17 cellular contexts compared by ENCODE assay signal in the genomic region with DNA sequence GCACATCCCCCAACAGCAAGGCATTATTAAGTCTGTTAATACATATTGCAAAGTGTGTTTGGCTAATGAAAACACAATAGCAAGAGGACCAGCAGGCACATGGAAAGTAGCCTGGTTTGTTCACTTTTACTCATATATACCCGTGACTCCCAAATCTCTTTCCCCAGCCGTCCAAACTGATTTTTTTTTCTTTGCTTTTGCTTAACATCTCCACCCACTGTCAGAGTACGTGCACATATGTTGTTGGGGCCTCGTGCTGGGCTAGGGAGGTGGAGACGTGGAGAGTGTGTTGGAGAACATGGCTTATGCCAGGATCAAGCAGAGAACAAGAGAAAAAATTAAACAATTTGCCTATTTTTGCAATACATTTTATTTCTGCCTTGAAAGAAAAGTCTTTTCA. TPM values are rescaled to one million over a fixed set of nuclear protein-coding genes. Genes with fewer than 3 reads are reported as not detected.
DNase-seq lines count a peak whose midpoint lies in the region; ATAC-seq and TF ChIP-seq lines count a peak whose summit lies in the region.
"Had no signal": no experiment of that assay in that cellular context is flagged by ENCODE, and none has a peak within 500 bp of the region (broad histone marks: within the 10 kb centered on the region; RNA-seq: fewer than 3 reads in every experiment).

No MANE protein-coding gene starts in this region.

- no peak overlapping the region for H3T11ph ChIP-seq in H9 (ENCODE audit: low read length)

- H3K4me1 Mint-ChIP-seq in H9: peaks cover 39 to 40% of the 10 kb centered on the region in 2 experiments

- no peaks in the 10 kb centered on the region for H3K9me3 ChIP-seq in H9 (ENCODE audit: control insufficient read depth, low read depth, low read length)
- H3K9me3 ChIP-seq in smooth muscle cell (replicated peaks; ENCODE audit: low read depth): no peaks in the 10 kb centered on the region
- H3K9me3 ChIP-seq: BE2C, SJCRH30 had no signal

- H3K23me2 ChIP-seq in H9 (ENCODE audit: insufficient read length, low read depth, low read length, poor library complexity, severe bottlenecking): peaks cover 10% of the 10 kb centered on the region

- no peak for ATAC-seq in HG02981 (IDR thresholded peaks at IDR 0.05; ENCODE audit: unreplicated experiment)

- no peak overlapping the region for H3K23ac ChIP-seq in H9 (ENCODE audit: insufficient read length, low read depth, low read length)

- H2AK5ac ChIP-seq in H9 (ENCODE audit: insufficient read length, low read length): no peak overlapping the region

- TF ChIP-seq CTCF in H9 (conservative IDR thresholded peaks at IDR 0.05) (no peak), smooth muscle cell (IDR thresholded peaks at IDR 0.05; ENCODE audit: borderline replicate concordance, insufficient read depth, poor library complexity, severe bottlenecking) (no peak)

- H3K27ac ChIP-seq in H9 (ENCODE audit: insufficient read length, low read depth, low read length) (no peak overlapping the region), smooth muscle cell (ENCODE audit: low read depth) (no peak overlapping the region)
- H3K27ac ChIP-seq: PC-9, SJCRH30 had no signal

- peaks cover 3% of the 10 kb centered on the region; the same call in 1 of the 2 replicates for H3K27me3 ChIP-seq in H9 (ENCODE audit: insufficient read depth, low read length)
- peaks cover 39% of the 10 kb centered on the region for H3K27me3 ChIP-seq in smooth muscle cell (ENCODE audit: low read depth)
- H3K27me3 ChIP-seq: SJCRH30 had no signal

- H3K18ac ChIP-seq in H9 (ENCODE audit: insufficient read length, low read depth, low read length): no peak overlapping the region

- no peak overlapping the region for H2BK5ac ChIP-seq in H9 (ENCODE audit: insufficient read length, low read length)

- peaks cover 10% of the 10 kb centered on the region for H3K27me3 Mint-ChIP-seq in H9 (ENCODE audit: low read depth)

- H4K20me1 ChIP-seq in H9 (ENCODE audit: control insufficient read depth, insufficient read depth, insufficient read length) (no peaks in the 10 kb centered on the region), smooth muscle cell (ENCODE audit: low read depth) (no peaks in the 10 kb centered on the region)

- H2BK15ac ChIP-seq in H9 (ENCODE audit: low read depth, low read length): no peak overlapping the region

- no peak overlapping the region for H2BK12ac ChIP-seq in H9 (ENCODE audit: insufficient read length, low read depth, low read length)

- H3K4me3 ChIP-seq in smooth muscle cell: no peak overlapping the region
- H3K4me3 ChIP-seq: PC-9, SJCRH30 had no signal

- H2AFZ ChIP-seq in H9 (ENCODE audit: low read length) (peak overlapping the region; percentile 72), smooth muscle cell (ENCODE audit: low read depth) (no peak overlapping the region)
- H2AFZ ChIP-seq: PC-9 had no signal

- DNase-seq in H9: no peak
- DNase-seq in NCI-H2227 (lab: John Stamatoyannopoulos, UW; ENCODE audit: unreplicated experiment): peak; percentile 35
- peak; percentile 51 for DNase-seq in cerebellum (ENCODE audit: low spot score)
- DNase-seq in smooth muscle cell (lab: John Stamatoyannopoulos, UW; ENCODE audit: unreplicated experiment): no peak
- no peak for DNase-seq in Kasumi-1 (lab: John Stamatoyannopoulos, UW)
- no peak for DNase-seq in HPDE6-E6E7 (ENCODE audit: extremely low spot score)
- DNase-seq: BE2C; CD4-positive, alpha-beta T cell; DND-41; GF-D8; NCI-H1417; NCI-H2029; PC-9; T-helper 2 cell had no signal

- H3K36me3 ChIP-seq in smooth muscle cell (ENCODE audit: low read depth): no peaks in the 10 kb centered on the region
- H3K36me3 ChIP-seq: BE2C, SJCRH30 had no signal

- no peak overlapping the region for H2BK20ac ChIP-seq in H9 (ENCODE audit: low read depth, low read length, poor library complexity, severe bottlenecking)

- H3K4me1 ChIP-seq in H9 (ENCODE audit: insufficient read depth, low read length) (peaks cover 2% of the 10 kb centered on the region; the same call in 1 of the 2 replicates), smooth muscle cell (ENCODE audit: low read depth) (peaks cover 4% of the 10 kb centered on the region)
- H3K4me1 ChIP-seq: BE2C had no signal

- no peak overlapping the region for H4K5ac ChIP-seq in H9 (ENCODE audit: insufficient read length, low read depth, low read length)

- no peaks in the 10 kb centered on the region for H3F3A ChIP-seq in smooth muscle cell (ENCODE audit: low read depth)

- WGBS in H9 (ENCODE audit: extremely low coverage, insufficient read length, low lambda C conversion rate): no CpG with 5 or more reads among the region's 5 CpGs
- WGBS in smooth muscle cell (ENCODE audit: low lambda C conversion rate): 29% methylated on average over 5 of the region's 5 CpGs

- no peak overlapping the region for H3K56ac ChIP-seq in H9 (ENCODE audit: insufficient read length, low read depth, low read length)

- no peak overlapping the region for H2BK120ac ChIP-seq in H9 (ENCODE audit: low read depth, low read length, poor library complexity, severe bottlenecking)

- H3K4me2 ChIP-seq in H9 (ENCODE audit: insufficient read depth, insufficient read length, low read length) (peak overlapping the region; percentile 2), smooth muscle cell (peak overlapping the region; percentile 7)
- H3K4me2 ChIP-seq: PC-9 had no signal

- H3K36me3 Mint-ChIP-seq in H9 (ENCODE audit: insufficient read depth in 1 of 3, low read depth in 3 of 3): peaks cover 0 to 1% (median 0%) of the 10 kb centered on the region in 3 experiments; a peak in 1 of 7 replicates

- no peak overlapping the region for H3K4me3 Mint-ChIP-seq in H9
- H3K4me3 Mint-ChIP-seq: CD4-positive, alpha-beta T cell had no signal

- H3K9ac ChIP-seq in H9 (ENCODE audit: extremely low read depth, insufficient read length, low read length): no peak overlapping the region
- H3K9ac ChIP-seq in smooth muscle cell (ENCODE audit: low read depth): no peak overlapping the region

- peak overlapping the region in 1 of 3 experiments; percentile 3; a peak in 1 of 7 replicates for H3K27ac Mint-ChIP-seq in H9
- H3K27ac Mint-ChIP-seq: CD4-positive, alpha-beta T cell had no signal

- H3K79me2 ChIP-seq in H9 (ENCODE audit: insufficient read depth, low read length) (no peaks in the 10 kb centered on the region), smooth muscle cell (ENCODE audit: low read depth) (no peaks in the 10 kb centered on the region)

- no peak overlapping the region for H4K8ac ChIP-seq in H9 (replicated peaks; ENCODE audit: insufficient read length, low read depth, low read length)

- H3K14ac ChIP-seq in H9 (ENCODE audit: insufficient read depth, low read length): no peak overlapping the region

- H3K9me3 Mint-ChIP-seq in H9: no peaks in the 10 kb centered on the region; a peak in 1 of 5 replicates
- H3K9me3 Mint-ChIP-seq: CD4-positive, alpha-beta T cell had no signal

- no peak overlapping the region for H3K4ac ChIP-seq in H9 (ENCODE audit: low read depth, low read length)

- no peak overlapping the region for H4K91ac ChIP-seq in H9 (ENCODE audit: insufficient read length, low read depth, low read length)

- H3K79me1 ChIP-seq in H9 (ENCODE audit: insufficient read depth, low read depth, low read length, poor library complexity, severe bottlenecking): no peaks in the 10 kb centered on the region

RNA-seq across cellular contexts. Expression of gene MCTP1, which starts 4.2 kb away (rescaled TPM):
- total RNA-seq in H9 (2021) (2.5 and 3.0 TPM in 2 replicates), cerebellum (49.6 TPM), smooth muscle cell (4.8 and 5.2 TPM in 2 replicates)
- polyA plus RNA-seq in smooth muscle cell: 1.1 and 4.0 TPM in 2 replicates
- total RNA-seq: IMR-90 had no signal

Comparison
In these comparisons a context has a peak if more than half of its experiments do, and no peak if none do; other contexts are left out.
1. DNase-seq: peak in NCI-H2227 (single experiment) and cerebellum (single experiment); none in H9 (single experiment), smooth muscle cell (single experiment), Kasumi-1 (0 of 2) and HPDE6-E6E7 (single experiment).